In genomic region chr9:16725066-16725465, GRCh38 we compare ENCODE assay signal across 26 cellular contexts.
DNase-seq lines count a peak whose midpoint lies in the region; ATAC-seq, FAIRE-seq and TF ChIP-seq lines count a peak whose summit lies in the region.
"Had no signal": no experiment of that assay in that cellular context is flagged by ENCODE, and none has a peak within 500 bp of the region (broad histone marks: within the 10 kb centered on the region; RNA-seq: fewer than 3 reads in every experiment).

No MANE protein-coding gene starts in this region.

- peaks cover 73% of the 10 kb centered on the region for H3K4me1 Mint-ChIP-seq in osteocyte (ENCODE audit: unreplicated experiment)
- peaks cover 7% of the 10 kb centered on the region for H3K4me1 Mint-ChIP-seq in activated CD8-positive, alpha-beta T cell treated with anti-CD3 and anti-CD28 coated beads for 36 hours (ENCODE audit: low read depth)
- H3K4me1 Mint-ChIP-seq: activated CD4-positive, alpha-beta T cell treated with anti-CD3 and anti-CD28 coated beads, Interleukin-2, amount 10 ng/mL, durations not matched to agents 7 days and 5 days; stimulated activated memory B cell treated with anti-CD40 and anti-IgM and Interleukin-4, amounts not matched to agents 10 μg/mL and 1 μg/mL and 100 μg/mL, for 72 hours had no signal

- H3K4me3 Mint-ChIP-seq in osteocyte (ENCODE audit: unreplicated experiment) = no peak overlapping the region
- no peak overlapping the region for H3K4me3 Mint-ChIP-seq in activated CD8-positive, alpha-beta T cell treated with anti-CD3 and anti-CD28 coated beads for 36 hours
- H3K4me3 Mint-ChIP-seq: activated CD4-positive, alpha-beta T cell treated with anti-CD3 and anti-CD28 coated beads, Interleukin-2, amount 10 ng/mL, durations not matched to agents 7 days and 5 days; stimulated activated memory B cell treated with anti-CD40 and anti-IgM and Interleukin-4, amounts not matched to agents 10 μg/mL and 1 μg/mL and 100 μg/mL, for 72 hours had no signal

- H3K27me3 Mint-ChIP-seq in osteocyte (ENCODE audit: unreplicated experiment) = no peaks in the 10 kb centered on the region
- H3K27me3 Mint-ChIP-seq in activated CD8-positive, alpha-beta T cell treated with anti-CD3 and anti-CD28 coated beads for 36 hours = peaks cover 34% of the 10 kb centered on the region

- no peak for TF ChIP-seq CTCF in A549 (IDR thresholded peaks at IDR 0.05)
- no peak for TF ChIP-seq CTCF in epithelial cell of proximal tubule (conservative IDR thresholded peaks at IDR 0.05; ENCODE audit: low read depth, low read length)
- no peak for TF ChIP-seq CTCF in osteocyte (IDR thresholded peaks at IDR 0.05)
- TF ChIP-seq CTCF in activated CD8-positive, alpha-beta T cell treated with anti-CD3 and anti-CD28 coated beads for 36 hours (IDR thresholded peaks at IDR 0.05) = no peak

- H3K27ac Mint-ChIP-seq in osteocyte (ENCODE audit: unreplicated experiment) = peak overlapping the region; percentile 96
- H3K27ac Mint-ChIP-seq in activated CD8-positive, alpha-beta T cell treated with anti-CD3 and anti-CD28 coated beads for 36 hours = no peak overlapping the region
- H3K27ac Mint-ChIP-seq: activated CD4-positive, alpha-beta T cell treated with anti-CD3 and anti-CD28 coated beads, Interleukin-2, amount 10 ng/mL, durations not matched to agents 7 days and 5 days; neural progenitor cell; stimulated activated memory B cell treated with anti-CD40 and anti-IgM and Interleukin-4, amounts not matched to agents 10 μg/mL and 1 μg/mL and 100 μg/mL, for 72 hours had no signal

- no peaks in the 10 kb centered on the region for H3K9me3 Mint-ChIP-seq in osteocyte (ENCODE audit: unreplicated experiment)
- no peaks in the 10 kb centered on the region for H3K9me3 Mint-ChIP-seq in activated CD8-positive, alpha-beta T cell treated with anti-CD3 and anti-CD28 coated beads for 36 hours
- H3K9me3 Mint-ChIP-seq: activated CD4-positive, alpha-beta T cell treated with anti-CD3 and anti-CD28 coated beads, Interleukin-2, amount 10 ng/mL, durations not matched to agents 7 days and 5 days; neural progenitor cell; stimulated activated memory B cell treated with anti-CD40 and anti-IgM and Interleukin-4, amounts not matched to agents 10 μg/mL and 1 μg/mL and 100 μg/mL, for 72 hours; WTC11 had no signal

- H3K27ac ChIP-seq in A549 = peak overlapping the region; percentile 82 to 90; a peak in 4 of 6 replicates
- H3K27ac ChIP-seq: neural progenitor cell had no signal

- ATAC-seq in A549 (no peak), GM21381 (IDR thresholded peaks at IDR 0.05; ENCODE audit: unreplicated experiment) (no peak), HG03097 (IDR thresholded peaks at IDR 0.05; ENCODE audit: low FRiP score, unreplicated experiment) (no peak)
- no peak for ATAC-seq in activated CD8-positive, alpha-beta T cell treated with anti-CD3 and anti-CD28 coated beads for 36 hours
- ATAC-seq: left cardiac atrium; sciatic nerve; stimulated activated memory B cell treated with anti-CD40 and anti-IgM and Interleukin-4, amounts not matched to agents 10 μg/mL and 1 μg/mL and 100 μg/mL, for 72 hours; WTC11 had no signal

- peak overlapping the region; percentile 95 for H3K4me2 ChIP-seq in A549

- no peak for TF ChIP-seq RAD21 in A549 (conservative IDR thresholded peaks at IDR 0.05 in 1 of 2, IDR thresholded peaks at IDR 0.05 in 1 of 2)

- peaks cover 60% of the 10 kb centered on the region for H3K4me1 ChIP-seq in A549
- H3K4me1 ChIP-seq: Peyer's patch had no signal

- H3K4me3 ChIP-seq in A549 (no peak overlapping the region), epithelial cell of proximal tubule (ENCODE audit: low read depth, low read length) (peak overlapping the region; percentile 74)
- H3K4me3 ChIP-seq: HAP-1, Peyer's patch had no signal

- TF ChIP-seq EP300 in A549 (IDR thresholded peaks at IDR 0.05) = no peak

- intact Hi-C loops in activated CD8-positive, alpha-beta T cell treated with anti-CD3 and anti-CD28 coated beads for 36 hours (cut with micrococcal nuclease) = no loop called here

- POLR2A ChIA-PET in A549 (lab: Yijun Ruan, JAX) = interaction anchor here (2.0 kb wide), 1 partner anchor 20 kb away, joined by 13 read pairs; no protein-coding TSS in a partner anchor
- POLR2A ChIA-PET in activated CD8-positive, alpha-beta T cell treated with anti-CD3 and anti-CD28 coated beads for 36 hours (lab: Charles Lee) = no interaction called here

- TF ChIP-seq POLR2A in A549 (IDR thresholded peaks at IDR 0.05; ENCODE audit: low read length) = no peak

- H3K36me3 Mint-ChIP-seq in osteocyte (ENCODE audit: unreplicated experiment) = no peaks in the 10 kb centered on the region
- H3K36me3 Mint-ChIP-seq in activated CD8-positive, alpha-beta T cell treated with anti-CD3 and anti-CD28 coated beads for 36 hours (ENCODE audit: low read depth) = no peaks in the 10 kb centered on the region
- H3K36me3 Mint-ChIP-seq: neural progenitor cell; stimulated activated memory B cell treated with anti-CD40 and anti-IgM and Interleukin-4, amounts not matched to agents 10 μg/mL and 1 μg/mL and 100 μg/mL, for 72 hours; WTC11 had no signal

- H3K9me3 ChIP-seq in A549 = no peaks in the 10 kb centered on the region
- H3K9me3 ChIP-seq: BE2C, HAP-1, Peyer's patch, vagina had no signal

- CTCF ChIA-PET in A549 (lab: Yijun Ruan, JAX) = interaction anchor here (0.7 to 1.6 kb wide), 6 partner anchors 9 to 460 kb away, joined by 3 to 5 read pairs (median 4); no protein-coding TSS in a partner anchor
- CTCF ChIA-PET in activated CD8-positive, alpha-beta T cell treated with anti-CD3 and anti-CD28 coated beads for 36 hours (lab: Charles Lee) = no interaction called here

- 42% methylated on average over 3 of the region's 3 CpGs for WGBS in A549 (ENCODE audit: missing lambda C conversion rate)

- no peak for FAIRE-seq in A549 (lab: Jason Lieb, UNC)

- DNase-seq in A549 (ENCODE audit: low read depth in 1 of 2, low spot score in 1 of 2) = no peak
- DNase-seq in NCI-H526 treated with DMSO at 0.1 percent for 48 hours (lab: John Stamatoyannopoulos, UW) = peak; percentile 82
- DNase-seq in epithelial cell of proximal tubule (ENCODE audit: low read depth) = no peak
- no peak for DNase-seq in osteocyte (ENCODE audit: extremely low spot score, unreplicated experiment)
- DNase-seq in NCI-H187 treated with DMSO at 0.1 percent for 48 hours (lab: John Stamatoyannopoulos, UW) = no peak
- DNase-seq in activated CD8-positive, alpha-beta T cell treated with anti-CD3 and anti-CD28 coated beads for 36 hours = no peak
- DNase-seq: activated CD4-positive, alpha-beta T cell treated with anti-CD3 and anti-CD28 coated beads, Interleukin-2, amount 10 ng/mL, durations not matched to agents 7 days and 5 days; activated naive CD4-positive, alpha-beta T cell; activated T-cell treated with anti-CD3 and anti-CD28 coated beads, Interleukin-2, amount 50 U/mL, for 48 hours; BE2C; brain microvascular endothelial cell; foreskin fibroblast; left cardiac atrium; NCI-H1436 treated with DMSO at 0.1 percent for 48 hours; NCI-H510A treated with DMSO at 0.1 percent for 48 hours; Peyer's patch; SHP77 treated with DMSO at 0.1 percent for 48 hours; stimulated activated CD4-positive, alpha-beta T cell treated with anti-CD3 and anti-CD28 coated beads, Interleukin-4, amount 100 ng/mL, for 4 hours had no signal

TF ChIP-seq in A549, 52 proteins besides CTCF, POLR2A, EP300 and RAD21:
- TF ChIP-seq MAFK (IDR thresholded peaks at IDR 0.05; ENCODE audit: partially characterized antibody) = peak; percentile 73
- no peak for TF ChIP-seq RCOR1 (IDR thresholded peaks at IDR 0.05; ENCODE audit: low read depth, low read length)
TF ChIP-seq in A549: peak in this region for 1.
